Comparison of ENCODE assay signal across 1 cellular context in genomic region chr1:114150016-114150415, GRCh38.
TF ChIP-seq lines count a peak whose summit lies in the region.

No MANE protein-coding gene starts in this region.

TF ChIP-seq in GM23338, 12 proteins besides CTCF, POLR2A, EP300 and RAD21 (continued from another document):
- TF ChIP-seq, protein P1, sequence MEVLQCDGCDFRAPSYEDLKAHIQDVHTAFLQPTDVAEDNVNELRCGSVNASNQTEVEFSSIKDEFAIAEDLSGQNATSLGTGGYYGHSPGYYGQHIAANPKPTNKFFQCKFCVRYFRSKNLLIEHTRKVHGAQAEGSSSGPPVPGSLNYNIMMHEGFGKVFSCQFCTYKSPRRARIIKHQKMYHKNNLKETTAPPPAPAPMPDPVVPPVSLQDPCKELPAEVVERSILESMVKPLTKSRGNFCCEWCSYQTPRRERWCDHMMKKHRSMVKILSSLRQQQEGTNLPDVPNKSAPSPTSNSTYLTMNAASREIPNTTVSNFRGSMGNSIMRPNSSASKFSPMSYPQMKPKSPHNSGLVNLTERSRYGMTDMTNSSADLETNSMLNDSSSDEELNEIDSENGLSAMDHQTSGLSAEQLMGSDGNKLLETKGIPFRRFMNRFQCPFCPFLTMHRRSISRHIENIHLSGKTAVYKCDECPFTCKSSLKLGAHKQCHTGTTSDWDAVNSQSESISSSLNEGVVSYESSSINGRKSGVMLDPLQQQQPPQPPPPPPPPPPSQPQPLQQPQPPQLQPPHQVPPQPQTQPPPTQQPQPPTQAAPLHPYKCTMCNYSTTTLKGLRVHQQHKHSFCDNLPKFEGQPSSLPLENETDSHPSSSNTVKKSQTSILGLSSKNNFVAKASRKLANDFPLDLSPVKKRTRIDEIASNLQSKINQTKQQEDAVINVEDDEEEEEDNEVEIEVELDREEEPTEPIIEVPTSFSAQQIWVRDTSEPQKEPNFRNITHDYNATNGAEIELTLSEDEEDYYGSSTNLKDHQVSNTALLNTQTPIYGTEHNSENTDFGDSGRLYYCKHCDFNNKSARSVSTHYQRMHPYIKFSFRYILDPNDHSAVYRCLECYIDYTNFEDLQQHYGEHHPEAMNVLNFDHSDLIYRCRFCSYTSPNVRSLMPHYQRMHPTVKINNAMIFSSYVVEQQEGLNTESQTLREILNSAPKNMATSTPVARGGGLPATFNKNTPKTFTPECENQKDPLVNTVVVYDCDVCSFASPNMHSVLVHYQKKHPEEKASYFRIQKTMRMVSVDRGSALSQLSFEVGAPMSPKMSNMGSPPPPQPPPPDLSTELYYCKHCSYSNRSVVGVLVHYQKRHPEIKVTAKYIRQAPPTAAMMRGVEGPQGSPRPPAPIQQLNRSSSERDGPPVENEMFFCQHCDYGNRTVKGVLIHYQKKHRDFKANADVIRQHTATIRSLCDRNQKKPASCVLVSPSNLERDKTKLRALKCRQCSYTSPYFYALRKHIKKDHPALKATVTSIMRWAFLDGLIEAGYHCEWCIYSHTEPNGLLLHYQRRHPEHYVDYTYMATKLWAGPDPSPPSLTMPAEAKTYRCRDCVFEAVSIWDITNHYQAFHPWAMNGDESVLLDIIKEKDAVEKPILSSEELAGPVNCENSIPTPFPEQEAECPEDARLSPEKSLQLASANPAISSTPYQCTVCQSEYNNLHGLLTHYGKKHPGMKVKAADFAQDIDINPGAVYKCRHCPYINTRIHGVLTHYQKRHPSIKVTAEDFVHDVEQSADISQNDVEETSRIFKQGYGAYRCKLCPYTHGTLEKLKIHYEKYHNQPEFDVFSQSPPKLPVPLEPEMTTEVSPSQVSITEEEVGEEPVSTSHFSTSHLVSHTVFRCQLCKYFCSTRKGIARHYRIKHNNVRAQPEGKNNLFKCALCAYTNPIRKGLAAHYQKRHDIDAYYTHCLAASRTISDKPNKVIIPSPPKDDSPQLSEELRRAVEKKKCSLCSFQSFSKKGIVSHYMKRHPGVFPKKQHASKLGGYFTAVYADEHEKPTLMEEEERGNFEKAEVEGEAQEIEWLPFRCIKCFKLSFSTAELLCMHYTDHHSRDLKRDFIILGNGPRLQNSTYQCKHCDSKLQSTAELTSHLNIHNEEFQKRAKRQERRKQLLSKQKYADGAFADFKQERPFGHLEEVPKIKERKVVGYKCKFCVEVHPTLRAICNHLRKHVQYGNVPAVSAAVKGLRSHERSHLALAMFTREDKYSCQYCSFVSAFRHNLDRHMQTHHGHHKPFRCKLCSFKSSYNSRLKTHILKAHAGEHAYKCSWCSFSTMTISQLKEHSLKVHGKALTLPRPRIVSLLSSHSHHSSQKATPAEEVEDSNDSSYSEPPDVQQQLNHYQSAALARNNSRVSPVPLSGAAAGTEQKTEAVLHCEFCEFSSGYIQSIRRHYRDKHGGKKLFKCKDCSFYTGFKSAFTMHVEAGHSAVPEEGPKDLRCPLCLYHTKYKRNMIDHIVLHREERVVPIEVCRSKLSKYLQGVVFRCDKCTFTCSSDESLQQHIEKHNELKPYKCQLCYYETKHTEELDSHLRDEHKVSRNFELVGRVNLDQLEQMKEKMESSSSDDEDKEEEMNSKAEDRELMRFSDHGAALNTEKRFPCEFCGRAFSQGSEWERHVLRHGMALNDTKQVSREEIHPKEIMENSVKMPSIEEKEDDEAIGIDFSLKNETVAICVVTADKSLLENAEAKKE (CRISPR knock-in tag; IDR thresholded peaks at IDR 0.05): no peak
- TF ChIP-seq STAT1 (IDR thresholded peaks at IDR 0.05; ENCODE audit: unreplicated experiment) (no peak), ETS1 (IDR thresholded peaks at IDR 0.05) (no peak), POLR2AphosphoS5 (IDR thresholded peaks at IDR 0.05; ENCODE audit: low read depth) (no peak), ZNF331 (CRISPR knock-in tag; IDR thresholded peaks at IDR 0.05; ENCODE audit: low read depth) (no peak)
